ENCODE assay signal across 1 cellular context in genomic region chr2:85635636-85636035, GRCh38.
TF ChIP-seq lines count a peak whose summit lies in the region.

No MANE protein-coding gene starts in this region.

TF ChIP-seq in IMR-90, 13 proteins besides CTCF, POLR2A, EP300 and RAD21:
- TF ChIP-seq CEBPB (IDR thresholded peaks at IDR 0.05; ENCODE audit: low read depth, low read length) (no peak), RCOR1 (IDR thresholded peaks at IDR 0.05; ENCODE audit: insufficient replicate concordance, low read length) (no peak), CHD1 (IDR thresholded peaks at IDR 0.05; ENCODE audit: low read depth, low read length) (no peak), USF2 (IDR thresholded peaks at IDR 0.05; ENCODE audit: low read depth, low read length) (no peak), FOS (IDR thresholded peaks at IDR 0.05; ENCODE audit: low read depth, low read length) (no peak), BHLHE40 (IDR thresholded peaks at IDR 0.05; ENCODE audit: low read depth, low read length) (no peak), MAZ (IDR thresholded peaks at IDR 0.05; ENCODE audit: borderline replicate concordance, low read depth, low read length) (no peak)
